1 cellular context compared by ENCODE assay signal in the genomic region with DNA sequence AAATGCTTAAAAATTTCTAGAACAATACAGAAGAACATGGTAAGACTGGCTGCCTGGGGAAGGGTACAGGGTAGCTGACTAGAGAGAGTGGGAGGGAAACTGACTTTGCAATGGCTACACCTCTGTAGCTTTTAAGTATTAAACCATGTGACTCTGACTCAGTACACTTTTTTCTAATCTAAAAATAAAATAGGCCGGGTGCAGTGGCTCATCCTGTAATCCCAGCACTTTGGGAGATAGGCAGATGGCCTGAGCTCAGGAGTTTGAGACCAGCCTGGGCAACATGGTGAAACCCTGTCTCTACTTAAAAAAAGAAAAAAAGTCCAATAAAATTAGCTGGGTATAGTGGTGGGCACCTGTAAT.
TF ChIP-seq lines count a peak whose summit lies in the region.

No MANE protein-coding gene starts in this region.

TF ChIP-seq in SK-N-SH, 30 proteins besides CTCF, POLR2A, EP300 and RAD21 (continued from another document):
- no peak for TF ChIP-seq JUND (IDR thresholded peaks at IDR 0.05)
- TF ChIP-seq GATA2 (CRISPR knock-in tag; IDR thresholded peaks at IDR 0.05): no peak
- TF ChIP-seq, protein P1, sequence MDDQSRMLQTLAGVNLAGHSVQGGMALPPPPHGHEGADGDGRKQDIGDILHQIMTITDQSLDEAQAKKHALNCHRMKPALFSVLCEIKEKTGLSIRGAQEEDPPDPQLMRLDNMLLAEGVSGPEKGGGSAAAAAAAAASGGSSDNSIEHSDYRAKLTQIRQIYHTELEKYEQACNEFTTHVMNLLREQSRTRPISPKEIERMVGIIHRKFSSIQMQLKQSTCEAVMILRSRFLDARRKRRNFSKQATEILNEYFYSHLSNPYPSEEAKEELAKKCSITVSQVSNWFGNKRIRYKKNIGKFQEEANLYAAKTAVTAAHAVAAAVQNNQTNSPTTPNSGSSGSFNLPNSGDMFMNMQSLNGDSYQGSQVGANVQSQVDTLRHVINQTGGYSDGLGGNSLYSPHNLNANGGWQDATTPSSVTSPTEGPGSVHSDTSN (IDR thresholded peaks at IDR 0.05): no peak
- TF ChIP-seq RCOR1 (IDR thresholded peaks at IDR 0.05; ENCODE audit: low read length): no peak
- TF ChIP-seq SIN3A (IDR thresholded peaks at IDR 0.05; ENCODE audit: borderline replicate concordance, low read depth, low read length): no peak
- no peak for TF ChIP-seq SMC3 (IDR thresholded peaks at IDR 0.05; ENCODE audit: low read depth, low read length)
- no peak for TF ChIP-seq YY1 (IDR thresholded peaks at IDR 0.05; ENCODE audit: low read depth)
- TF ChIP-seq CHD2 (IDR thresholded peaks at IDR 0.05; ENCODE audit: low read length, partially characterized antibody): no peak
- TF ChIP-seq MAX (IDR thresholded peaks at IDR 0.05; ENCODE audit: low read depth): no peak
- no peak for TF ChIP-seq TEAD4 (IDR thresholded peaks at IDR 0.05; ENCODE audit: borderline replicate concordance, insufficient read depth)
- TF ChIP-seq, protein P2, sequence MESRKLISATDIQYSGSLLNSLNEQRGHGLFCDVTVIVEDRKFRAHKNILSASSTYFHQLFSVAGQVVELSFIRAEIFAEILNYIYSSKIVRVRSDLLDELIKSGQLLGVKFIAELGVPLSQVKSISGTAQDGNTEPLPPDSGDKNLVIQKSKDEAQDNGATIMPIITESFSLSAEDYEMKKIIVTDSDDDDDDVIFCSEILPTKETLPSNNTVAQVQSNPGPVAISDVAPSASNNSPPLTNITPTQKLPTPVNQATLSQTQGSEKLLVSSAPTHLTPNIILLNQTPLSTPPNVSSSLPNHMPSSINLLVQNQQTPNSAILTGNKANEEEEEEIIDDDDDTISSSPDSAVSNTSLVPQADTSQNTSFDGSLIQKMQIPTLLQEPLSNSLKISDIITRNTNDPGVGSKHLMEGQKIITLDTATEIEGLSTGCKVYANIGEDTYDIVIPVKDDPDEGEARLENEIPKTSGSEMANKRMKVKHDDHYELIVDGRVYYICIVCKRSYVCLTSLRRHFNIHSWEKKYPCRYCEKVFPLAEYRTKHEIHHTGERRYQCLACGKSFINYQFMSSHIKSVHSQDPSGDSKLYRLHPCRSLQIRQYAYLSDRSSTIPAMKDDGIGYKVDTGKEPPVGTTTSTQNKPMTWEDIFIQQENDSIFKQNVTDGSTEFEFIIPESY (IDR thresholded peaks at IDR 0.05; ENCODE audit: borderline replicate concordance, low read depth): no peak
